Comparison of ENCODE assay signal across 11 cellular contexts in the genomic region with DNA sequence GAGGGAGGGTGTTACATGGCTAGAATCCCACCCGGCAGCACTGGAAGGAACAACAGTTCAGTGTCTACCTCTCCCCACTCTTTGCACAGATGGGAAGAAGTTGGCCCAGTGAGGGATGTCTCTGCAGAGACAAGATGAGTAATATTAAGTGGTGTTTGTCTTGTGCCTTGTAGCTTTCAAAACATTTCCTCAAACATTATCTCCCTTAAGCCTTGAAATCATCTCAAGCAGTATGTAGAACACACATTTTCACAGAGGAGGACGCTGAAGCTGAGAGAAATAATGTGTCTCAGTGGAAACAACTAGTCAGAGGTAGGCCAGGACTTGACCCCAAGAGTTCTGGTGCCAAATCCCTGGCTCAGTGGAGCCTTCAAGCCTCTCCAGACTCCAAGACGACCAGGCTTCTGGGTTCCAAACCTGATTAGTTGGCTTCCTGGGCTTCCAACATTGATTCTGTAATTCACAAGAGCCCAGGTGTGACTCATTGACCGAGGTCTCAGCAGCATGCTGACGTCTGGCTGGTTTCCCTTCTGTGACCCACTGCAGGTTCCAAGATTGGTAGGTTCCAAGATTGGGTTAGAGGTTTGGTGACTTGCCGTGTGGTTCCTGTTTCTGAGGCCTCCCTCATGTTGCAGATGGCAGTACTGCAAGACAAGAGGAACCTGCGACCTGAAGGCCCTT. TPM values are rescaled to one million over a fixed set of nuclear protein-coding genes. Genes with fewer than 3 reads are reported as not detected.
DNase-seq lines count a peak whose midpoint lies in the region; ATAC-seq and TF ChIP-seq lines count a peak whose summit lies in the region.
"Had no signal": no experiment of that assay in that cellular context is flagged by ENCODE, and none has a peak within 500 bp of the region (broad histone marks: within the 10 kb centered on the region; RNA-seq: fewer than 3 reads in every experiment).

No MANE protein-coding gene starts in this region.

- DNase-seq in activated CD8-positive, alpha-beta memory T cell treated with anti-CD3 and anti-CD28 coated beads, Interleukin-2, amount 10 ng/mL, durations not matched to agents 7 days and 5 days: peak; percentile 64
- DNase-seq in activated CD8-positive, alpha-beta memory T cell treated with anti-CD3 and anti-CD28 coated beads for 24 hours: no peak
- DNase-seq in RKO (ENCODE audit: low spot score): peak; percentile 18
- DNase-seq in epithelial cell of esophagus (ENCODE audit: low read depth): peak; percentile 60
- DNase-seq in stimulated activated CD8-positive, alpha-beta memory T cell treated with anti-CD3 and anti-CD28 coated beads, Interleukin-4, amount 100 ng/mL, for 48 hours: peak; percentile 34
- no peak for DNase-seq in omental fat pad (ENCODE audit: low spot score)
- DNase-seq in NCI-H1417 treated with DMSO at 0.1 percent for 48 hours (lab: John Stamatoyannopoulos, UW): no peak
- no peak for DNase-seq in superior temporal gyrus (ENCODE audit: extremely low spot score)
- DNase-seq: stimulated activated naive CD4-positive, alpha-beta T cell had no signal

- H3K4me1 Mint-ChIP-seq in activated CD8-positive, alpha-beta memory T cell treated with anti-CD3 and anti-CD28 coated beads, Interleukin-2, amount 10 ng/mL, durations not matched to agents 7 days and 5 days: peaks cover 15% of the 10 kb centered on the region

- CTCF ChIA-PET in activated CD8-positive, alpha-beta memory T cell treated with anti-CD3 and anti-CD28 coated beads, Interleukin-2, amount 10 ng/mL, durations not matched to agents 7 days and 5 days (lab: Charles Lee): interaction anchor here (2.0 kb wide), 1 partner anchor 56 kb away, joined by 6 read pairs; a partner anchor contains a TSS

- no peaks in the 10 kb centered on the region for H3K36me3 Mint-ChIP-seq in activated CD8-positive, alpha-beta memory T cell treated with anti-CD3 and anti-CD28 coated beads, Interleukin-2, amount 10 ng/mL, durations not matched to agents 7 days and 5 days

- TF ChIP-seq CTCF in epithelial cell of esophagus (IDR thresholded peaks at IDR 0.05; ENCODE audit: insufficient read depth, low read depth, low read length, missing control alignments): no peak
- TF ChIP-seq CTCF in omental fat pad (IDR thresholded peaks at IDR 0.05): no peak

- no peak overlapping the region for H3K27ac Mint-ChIP-seq in activated CD8-positive, alpha-beta memory T cell treated with anti-CD3 and anti-CD28 coated beads, Interleukin-2, amount 10 ng/mL, durations not matched to agents 7 days and 5 days

- H3K9me3 Mint-ChIP-seq in activated CD8-positive, alpha-beta memory T cell treated with anti-CD3 and anti-CD28 coated beads, Interleukin-2, amount 10 ng/mL, durations not matched to agents 7 days and 5 days (ENCODE audit: low read depth): no peaks in the 10 kb centered on the region

- H3K27me3 Mint-ChIP-seq in activated CD8-positive, alpha-beta memory T cell treated with anti-CD3 and anti-CD28 coated beads, Interleukin-2, amount 10 ng/mL, durations not matched to agents 7 days and 5 days: peaks cover 12% of the 10 kb centered on the region

- no peak overlapping the region for H3K4me3 ChIP-seq in epithelial cell of esophagus (ENCODE audit: low read length)

- H3K4me3 Mint-ChIP-seq in activated CD8-positive, alpha-beta memory T cell treated with anti-CD3 and anti-CD28 coated beads, Interleukin-2, amount 10 ng/mL, durations not matched to agents 7 days and 5 days: no peak overlapping the region

- peak; percentile 71 for ATAC-seq in activated CD8-positive, alpha-beta memory T cell treated with anti-CD3 and anti-CD28 coated beads, Interleukin-2, amount 10 ng/mL, durations not matched to agents 7 days and 5 days
- no peak for ATAC-seq in omental fat pad (ENCODE audit: low FRiP score)
- ATAC-seq: foreskin keratinocyte had no signal

RNA-seq across cellular contexts. Expression of a gene that starts 7.4 kb away (rescaled TPM):
- total RNA-seq in activated CD8-positive, alpha-beta memory T cell treated with anti-CD3 and anti-CD28 coated beads, Interleukin-2, amount 10 ng/mL, durations not matched to agents 7 days and 5 days: under 1 TPM; 0.14 to 0.20 TPM
- total RNA-seq in omental fat pad: 1 to 10 TPM in 3 of 4 donors, under 1 TPM in 1; 0.44 to 3.0 (median 1.7) TPM

RNA-seq across cellular contexts. Expression of a gene that starts 31.5 kb away (rescaled TPM):
- not detected for total RNA-seq in activated CD8-positive, alpha-beta memory T cell treated with anti-CD3 and anti-CD28 coated beads, Interleukin-2, amount 10 ng/mL, durations not matched to agents 7 days and 5 days
- total RNA-seq in omental fat pad: 100 to 1,000 TPM in 2 of 4 donors, 10 to 100 TPM in 2; 79.0 to 170 (median 111) TPM
- total RNA-seq: foreskin keratinocyte, NCI-H460 had no signal

RNA-seq across cellular contexts. Expression of a gene that starts 40.2 kb away (rescaled TPM):
- total RNA-seq in activated CD8-positive, alpha-beta memory T cell treated with anti-CD3 and anti-CD28 coated beads, Interleukin-2, amount 10 ng/mL, durations not matched to agents 7 days and 5 days: 10 to 100 TPM; 16.9 to 27.8 TPM
- 10 to 100 TPM; 12.9 to 25.2 (median 21.9) TPM for total RNA-seq in omental fat pad

RNA-seq across cellular contexts. Expression of a gene that starts 55.9 kb away (rescaled TPM):
- total RNA-seq in activated CD8-positive, alpha-beta memory T cell treated with anti-CD3 and anti-CD28 coated beads, Interleukin-2, amount 10 ng/mL, durations not matched to agents 7 days and 5 days: 1 to 10 TPM; 1.1 to 2.6 TPM
- total RNA-seq in omental fat pad: 10 to 100 TPM in 3 of 4 donors, 1 to 10 TPM in 1; 8.0 to 27.4 (median 18.3) TPM

Comparison
In these comparisons a context has a peak if more than half of its experiments do, and no peak if none do; other contexts are left out.
1. DNase-seq: peak in activated CD8-positive, alpha-beta memory T cell treated with anti-CD3 and anti-CD28 coated beads, Interleukin-2, amount 10 ng/mL, durations not matched to agents 7 days and 5 days (single experiment), RKO (single experiment), epithelial cell of esophagus (single experiment) and stimulated activated CD8-positive, alpha-beta memory T cell treated with anti-CD3 and anti-CD28 coated beads, Interleukin-4, amount 100 ng/mL, for 48 hours (single experiment); none in activated CD8-positive, alpha-beta memory T cell treated with anti-CD3 and anti-CD28 coated beads for 24 hours (single experiment), omental fat pad (single experiment), NCI-H1417 treated with DMSO at 0.1 percent for 48 hours (single experiment) and superior temporal gyrus (single experiment).
2. RNA of a gene that starts 31.5 kb away (total RNA-seq): 79.0 to 170 TPM in omental fat pad; not detected in activated CD8-positive, alpha-beta memory T cell treated with anti-CD3 and anti-CD28 coated beads, Interleukin-2, amount 10 ng/mL, durations not matched to agents 7 days and 5 days; every median in the first group is over 10 times any median in the second.